19 cellular contexts compared by ENCODE assay signal in the genomic region with DNA sequence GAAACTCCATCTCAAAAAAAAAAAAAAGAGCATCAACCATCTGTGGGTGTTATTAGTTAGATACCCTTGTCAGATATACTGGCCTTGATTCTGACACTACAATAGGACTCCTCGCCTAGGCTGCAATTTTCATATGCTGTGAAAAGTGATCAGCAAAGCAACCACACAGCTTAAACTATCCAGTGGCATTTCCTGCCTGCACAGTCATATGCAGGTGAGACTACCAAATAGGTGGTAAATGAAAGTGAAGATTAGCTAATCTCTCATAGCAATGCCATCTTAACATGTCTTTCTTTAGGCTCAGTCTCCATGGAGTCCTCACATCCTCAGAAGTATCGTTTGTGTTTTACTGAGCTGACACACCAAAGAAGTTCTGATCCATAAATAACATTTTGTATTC. TPM values are rescaled to one million over a fixed set of nuclear protein-coding genes. Genes with fewer than 3 reads are reported as not detected.
DNase-seq lines count a peak whose midpoint lies in the region; ATAC-seq and TF ChIP-seq lines count a peak whose summit lies in the region.
"Had no signal": no experiment of that assay in that cellular context is flagged by ENCODE, and none has a peak within 500 bp of the region (broad histone marks: within the 10 kb centered on the region; RNA-seq: fewer than 3 reads in every experiment).

No MANE protein-coding gene starts in this region.

- H3K36me3 ChIP-seq in colonic mucosa (no peaks in the 10 kb centered on the region), thyroid gland (peaks cover 10 to 12% of the 10 kb centered on the region in 2 donors)
- H3K36me3 ChIP-seq: neural progenitor cell had no signal

- peaks cover 7% of the 10 kb centered on the region for H3K36me3 Mint-ChIP-seq in activated naive CD8-positive, alpha-beta T cell treated with anti-CD3 and anti-CD28 coated beads, Interleukin-2, amount 10 ng/mL, durations not matched to agents 7 days and 5 days
- H3K36me3 Mint-ChIP-seq in activated naive CD8-positive, alpha-beta T cell treated with anti-CD3 and anti-CD28 coated beads for 36 hours: peaks cover 6% of the 10 kb centered on the region

- no peak overlapping the region for H3K4me3 ChIP-seq in colonic mucosa
- no peak overlapping the region for H3K4me3 ChIP-seq in thyroid gland (replicated peaks in 1 of 3)
- H3K4me3 ChIP-seq: esophagus muscularis mucosa, GM12878, neural progenitor cell, PC-9 had no signal

- H3K27me3 ChIP-seq in colonic mucosa (no peaks in the 10 kb centered on the region), thyroid gland (no peaks in the 10 kb centered on the region)
- H3K27me3 ChIP-seq: esophagus muscularis mucosa, neural progenitor cell had no signal

- H3K27me3 Mint-ChIP-seq in activated naive CD8-positive, alpha-beta T cell treated with anti-CD3 and anti-CD28 coated beads, Interleukin-2, amount 10 ng/mL, durations not matched to agents 7 days and 5 days: no peaks in the 10 kb centered on the region
- H3K27me3 Mint-ChIP-seq in activated naive CD8-positive, alpha-beta T cell treated with anti-CD3 and anti-CD28 coated beads for 36 hours: no peaks in the 10 kb centered on the region
- H3K27me3 Mint-ChIP-seq: activated CD4-positive, alpha-beta memory T cell treated with anti-CD3 and anti-CD28 coated beads for 36 hours had no signal

- H3K9ac ChIP-seq in colonic mucosa (ENCODE audit: low read depth in 2 of 2, low read length in 2 of 2): peak overlapping the region in 1 of 2 donors; percentile 70
- H3K9ac ChIP-seq: neural progenitor cell, SK-N-SH had no signal

- TF ChIP-seq POLR2A in thyroid gland (IDR thresholded peaks at IDR 0.05): no peak

- H3K4me1 ChIP-seq in colonic mucosa (peaks cover 7% of the 10 kb centered on the region), thyroid gland (peaks cover 60 to 72% of the 10 kb centered on the region in 2 donors)

- no peak overlapping the region for H3K4me3 Mint-ChIP-seq in activated naive CD8-positive, alpha-beta T cell treated with anti-CD3 and anti-CD28 coated beads, Interleukin-2, amount 10 ng/mL, durations not matched to agents 7 days and 5 days
- no peak overlapping the region for H3K4me3 Mint-ChIP-seq in activated naive CD8-positive, alpha-beta T cell treated with anti-CD3 and anti-CD28 coated beads for 36 hours
- H3K4me3 Mint-ChIP-seq: activated CD4-positive, alpha-beta memory T cell treated with anti-CD3 and anti-CD28 coated beads for 36 hours; neural progenitor cell had no signal

- peak; percentile 78 for ATAC-seq in activated naive CD8-positive, alpha-beta T cell treated with anti-CD3 and anti-CD28 coated beads, Interleukin-2, amount 10 ng/mL, durations not matched to agents 7 days and 5 days (ENCODE audit: low read depth)
- ATAC-seq in HG03354 (IDR thresholded peaks at IDR 0.05; ENCODE audit: poor library complexity, severe bottlenecking, unreplicated experiment): peak; percentile 23
- ATAC-seq: GM12878 had no signal

- TF ChIP-seq CTCF in colonic mucosa (IDR thresholded peaks at IDR 0.05) (no peak), thyroid gland (IDR thresholded peaks at IDR 0.05) (no peak)

- no peak for DNase-seq in activated naive CD8-positive, alpha-beta T cell treated with anti-CD3 and anti-CD28 coated beads, Interleukin-2, amount 10 ng/mL, durations not matched to agents 7 days and 5 days
- no peak for DNase-seq in activated naive CD8-positive, alpha-beta T cell treated with anti-CD3 and anti-CD28 coated beads for 36 hours
- DNase-seq in colonic mucosa (no peak), thyroid gland (no peak), NCI-H526 treated with DMSO at 0.1 percent for 48 hours (lab: John Stamatoyannopoulos, UW) (no peak), anterior cingulate cortex (lab: John Stamatoyannopoulos, UW) (no peak), amniotic stem cell (lab: John Stamatoyannopoulos, UW) (no peak)
- DNase-seq: activated CD4-positive, alpha-beta memory T cell treated with anti-CD3 and anti-CD28 coated beads for 36 hours; dermis blood vessel endothelial cell; IMR-90; mesendoderm; NCI-H2107; PC-9; SK-N-SH; stimulated activated CD4-positive, alpha-beta T cell treated with anti-CD3 and anti-CD28 coated beads, Interleukin-15, amount 100 ng/mL, for 24 hours had no signal

- H3K9me3 ChIP-seq in colonic mucosa (no peaks in the 10 kb centered on the region), thyroid gland (no peaks in the 10 kb centered on the region)
- H3K9me3 ChIP-seq: esophagus muscularis mucosa, SK-N-SH had no signal

- H3K27ac ChIP-seq in colonic mucosa: peak overlapping the region; percentile 28
- peak overlapping the region; percentile 93 to 98 (median 96) for H3K27ac ChIP-seq in thyroid gland
- H3K27ac ChIP-seq: esophagus muscularis mucosa, neural progenitor cell, PC-9 had no signal

- WGBS in thyroid gland, 2 donors: 94 to 98% methylated on average over 2 of the region's 2 CpGs

- H3K4me1 Mint-ChIP-seq in activated naive CD8-positive, alpha-beta T cell treated with anti-CD3 and anti-CD28 coated beads, Interleukin-2, amount 10 ng/mL, durations not matched to agents 7 days and 5 days: peaks cover 7% of the 10 kb centered on the region
- peaks cover 12% of the 10 kb centered on the region for H3K4me1 Mint-ChIP-seq in activated naive CD8-positive, alpha-beta T cell treated with anti-CD3 and anti-CD28 coated beads for 36 hours

- intact Hi-C loops in colonic mucosa (cut with DNase I) (no loop called here), thyroid gland (cut with DNase I) (no loop called here)

- no peaks in the 10 kb centered on the region for H3K9me3 Mint-ChIP-seq in activated naive CD8-positive, alpha-beta T cell treated with anti-CD3 and anti-CD28 coated beads, Interleukin-2, amount 10 ng/mL, durations not matched to agents 7 days and 5 days
- H3K9me3 Mint-ChIP-seq in activated naive CD8-positive, alpha-beta T cell treated with anti-CD3 and anti-CD28 coated beads for 36 hours: no peaks in the 10 kb centered on the region
- H3K9me3 Mint-ChIP-seq: activated CD4-positive, alpha-beta memory T cell treated with anti-CD3 and anti-CD28 coated beads for 36 hours; neural progenitor cell had no signal

- POLR2A ChIA-PET in activated naive CD8-positive, alpha-beta T cell treated with anti-CD3 and anti-CD28 coated beads, Interleukin-2, amount 10 ng/mL, durations not matched to agents 7 days and 5 days (lab: Charles Lee): interaction anchor here (0.7 to 1.1 kb wide), 2 partner anchors 14 to 129 kb away, joined by 3 to 4 read pairs; no protein-coding TSS in a partner anchor

- peak overlapping the region; percentile 2 for H3K27ac Mint-ChIP-seq in activated naive CD8-positive, alpha-beta T cell treated with anti-CD3 and anti-CD28 coated beads, Interleukin-2, amount 10 ng/mL, durations not matched to agents 7 days and 5 days
- no peak overlapping the region for H3K27ac Mint-ChIP-seq in activated naive CD8-positive, alpha-beta T cell treated with anti-CD3 and anti-CD28 coated beads for 36 hours
- H3K27ac Mint-ChIP-seq: activated CD4-positive, alpha-beta memory T cell treated with anti-CD3 and anti-CD28 coated beads for 36 hours; neural progenitor cell had no signal

RNA-seq across cellular contexts. Expression of gene GRAMD2B, which starts 40.8 kb away (rescaled TPM):
- 1 to 10 TPM; 4.6 to 5.2 TPM for total RNA-seq in activated naive CD8-positive, alpha-beta T cell treated with anti-CD3 and anti-CD28 coated beads, Interleukin-2, amount 10 ng/mL, durations not matched to agents 7 days and 5 days
- 1 to 10 TPM; 7.4 to 7.7 TPM for total RNA-seq in activated naive CD8-positive, alpha-beta T cell treated with anti-CD3 and anti-CD28 coated beads for 36 hours
- total RNA-seq in colonic mucosa: 10 to 100 TPM; 30.9 to 60.4 TPM
- 100 to 1,000 TPM in 3 of 4 donors, 10 to 100 TPM in 1; 68.1 to 115 (median 105) TPM for total RNA-seq in thyroid gland
